ENCODE assay signal across 17 cellular contexts in the genomic region with DNA sequence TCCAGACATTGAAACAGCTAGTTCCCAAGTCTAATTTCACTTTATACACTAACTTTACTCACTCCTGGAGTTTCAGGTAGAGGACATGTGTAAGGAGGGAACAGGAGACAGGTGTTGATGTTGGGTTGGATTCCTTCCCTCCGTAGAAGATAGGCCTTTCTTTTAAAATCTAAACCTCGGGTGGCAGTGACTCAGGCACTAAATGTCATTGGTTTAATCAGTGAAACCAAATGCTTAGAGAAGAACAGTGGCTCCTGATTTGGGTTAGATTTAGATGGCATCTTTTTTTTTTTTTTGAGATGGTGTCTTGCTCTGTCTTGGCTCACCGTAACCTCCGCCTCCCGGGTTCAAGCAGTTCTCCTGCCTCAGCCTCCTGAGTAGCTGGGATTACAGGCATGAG. TPM values are rescaled to one million over a fixed set of nuclear protein-coding genes. Genes with fewer than 3 reads are reported as not detected.
A peak's percentile ranks its signal among the peaks of the same experiment; 100 is the strongest.
DNase-seq lines count a peak whose midpoint lies in the region; TF ChIP-seq lines count a peak whose summit lies in the region.
"Had no signal": no experiment of that assay in that cellular context is flagged by ENCODE, and none has a peak within 500 bp of the region (broad histone marks: within the 10 kb centered on the region; RNA-seq: fewer than 3 reads in every experiment).

No MANE protein-coding gene starts in this region.

- H3K79me2 ChIP-seq in smooth muscle cell (ENCODE audit: low read depth) = peaks cover 100% of the 10 kb centered on the region

- H3K27me3 ChIP-seq in smooth muscle cell (ENCODE audit: low read depth) = no peaks in the 10 kb centered on the region
- H3K27me3 ChIP-seq: colonic mucosa, testis had no signal

- no peaks in the 10 kb centered on the region for H3K9me3 ChIP-seq in smooth muscle cell (replicated peaks; ENCODE audit: low read depth)
- H3K9me3 ChIP-seq: colonic mucosa, mucosa of descending colon, testis had no signal

- H3K36me3 ChIP-seq in smooth muscle cell (ENCODE audit: low read depth) = no peaks in the 10 kb centered on the region
- H3K36me3 ChIP-seq: colonic mucosa had no signal

- H3K4me1 ChIP-seq in smooth muscle cell (ENCODE audit: low read depth) = peaks cover under 1% of the 10 kb centered on the region

- CTCF ChIA-PET in activated CD4-positive, alpha-beta memory T cell treated with anti-CD3 and anti-CD28 coated beads, Interleukin-2, amount 10 ng/mL, durations not matched to agents 7 days and 5 days (lab: Charles Lee) = no interaction called here

- TF ChIP-seq CTCF in smooth muscle cell (IDR thresholded peaks at IDR 0.05; ENCODE audit: borderline replicate concordance, insufficient read depth, poor library complexity, severe bottlenecking) = no peak
- TF ChIP-seq CTCF in progenitor cell of endocrine pancreas (IDR thresholded peaks at IDR 0.05; ENCODE audit: unreplicated experiment) = no peak

- H3K4me3 Mint-ChIP-seq in activated CD4-positive, alpha-beta T cell treated with anti-CD3 and anti-CD28 coated beads, Interleukin-2, amount 10 ng/mL, durations not matched to agents 24 days and 14 days = peak overlapping the region; percentile 67
- peak overlapping the region; percentile 22 for H3K4me3 Mint-ChIP-seq in activated CD4-positive, alpha-beta memory T cell treated with anti-CD3 and anti-CD28 coated beads, Interleukin-2, amount 10 ng/mL, durations not matched to agents 7 days and 5 days
- H3K4me3 Mint-ChIP-seq in progenitor cell of endocrine pancreas (ENCODE audit: low read depth) = no peak overlapping the region

- peaks cover 69% of the 10 kb centered on the region for H3K4me1 Mint-ChIP-seq in activated CD4-positive, alpha-beta T cell treated with anti-CD3 and anti-CD28 coated beads, Interleukin-2, amount 10 ng/mL, durations not matched to agents 24 days and 14 days
- peaks cover 83% of the 10 kb centered on the region for H3K4me1 Mint-ChIP-seq in activated CD4-positive, alpha-beta memory T cell treated with anti-CD3 and anti-CD28 coated beads, Interleukin-2, amount 10 ng/mL, durations not matched to agents 7 days and 5 days
- peaks cover 2% of the 10 kb centered on the region for H3K4me1 Mint-ChIP-seq in progenitor cell of endocrine pancreas (ENCODE audit: low read depth)

- H2AFZ ChIP-seq in smooth muscle cell (ENCODE audit: low read depth) = no peak overlapping the region

- no peak overlapping the region for H3K4me3 ChIP-seq in smooth muscle cell
- H3K4me3 ChIP-seq: colonic mucosa, mucosa of descending colon, testis had no signal

- no peak overlapping the region for H3K4me2 ChIP-seq in smooth muscle cell

- H3K27me3 Mint-ChIP-seq in activated CD4-positive, alpha-beta T cell treated with anti-CD3 and anti-CD28 coated beads, Interleukin-2, amount 10 ng/mL, durations not matched to agents 24 days and 14 days = no peaks in the 10 kb centered on the region
- H3K27me3 Mint-ChIP-seq in activated CD4-positive, alpha-beta memory T cell treated with anti-CD3 and anti-CD28 coated beads, Interleukin-2, amount 10 ng/mL, durations not matched to agents 7 days and 5 days = no peaks in the 10 kb centered on the region
- H3K27me3 Mint-ChIP-seq in progenitor cell of endocrine pancreas = no peaks in the 10 kb centered on the region

- peaks cover 13% of the 10 kb centered on the region for H3F3A ChIP-seq in smooth muscle cell (ENCODE audit: low read depth)

- no peak for DNase-seq in activated CD4-positive, alpha-beta T cell treated with anti-CD3 and anti-CD28 coated beads, Interleukin-2, amount 10 ng/mL, durations not matched to agents 24 days and 14 days
- DNase-seq in activated CD4-positive, alpha-beta T cell treated with anti-CD3 and anti-CD28 coated beads for 48 hours = no peak
- no peak for DNase-seq in activated CD4-positive, alpha-beta memory T cell treated with anti-CD3 and anti-CD28 coated beads, Interleukin-2, amount 10 ng/mL, durations not matched to agents 7 days and 5 days
- no peak for DNase-seq in epithelial cell of prostate (ENCODE audit: low read depth, low spot score)
- no peak for DNase-seq in smooth muscle cell (lab: John Stamatoyannopoulos, UW; ENCODE audit: unreplicated experiment)
- DNase-seq in KG1 (lab: John Stamatoyannopoulos, UW) = no peak
- DNase-seq in progenitor cell of endocrine pancreas (ENCODE audit: low spot score, unreplicated experiment) = no peak
- no peak for DNase-seq in HuH-7 (ENCODE audit: low spot score)
- DNase-seq: colonic mucosa; HCEC 1CT; KBM-7; kidney glomerular epithelial cell; mucosa of descending colon; NCI-H1417; NCI-H226; stimulated activated CD4-positive, alpha-beta T cell treated with anti-CD3 and anti-CD28 coated beads, Interleukin-15, amount 100 ng/mL, for 24 hours; testis had no signal

- peak overlapping the region; percentile 99 for H3K27ac ChIP-seq in epithelial cell of prostate
- peak overlapping the region; percentile 66 for H3K27ac ChIP-seq in smooth muscle cell (ENCODE audit: low read depth)
- H3K27ac ChIP-seq: colonic mucosa had no signal

- peaks cover 66% of the 10 kb centered on the region for H3K36me3 Mint-ChIP-seq in activated CD4-positive, alpha-beta T cell treated with anti-CD3 and anti-CD28 coated beads, Interleukin-2, amount 10 ng/mL, durations not matched to agents 24 days and 14 days (ENCODE audit: low read depth)
- H3K36me3 Mint-ChIP-seq in activated CD4-positive, alpha-beta memory T cell treated with anti-CD3 and anti-CD28 coated beads, Interleukin-2, amount 10 ng/mL, durations not matched to agents 7 days and 5 days (ENCODE audit: low read depth) = peaks cover 84% of the 10 kb centered on the region
- H3K36me3 Mint-ChIP-seq in progenitor cell of endocrine pancreas (ENCODE audit: insufficient read depth) = peaks cover 8% of the 10 kb centered on the region

- H3K27ac Mint-ChIP-seq in activated CD4-positive, alpha-beta T cell treated with anti-CD3 and anti-CD28 coated beads, Interleukin-2, amount 10 ng/mL, durations not matched to agents 24 days and 14 days = peak overlapping the region; percentile 87
- peak overlapping the region; percentile 65 for H3K27ac Mint-ChIP-seq in activated CD4-positive, alpha-beta memory T cell treated with anti-CD3 and anti-CD28 coated beads, Interleukin-2, amount 10 ng/mL, durations not matched to agents 7 days and 5 days
- no peak overlapping the region for H3K27ac Mint-ChIP-seq in progenitor cell of endocrine pancreas

- H4K20me1 ChIP-seq in smooth muscle cell (ENCODE audit: low read depth) = peaks cover 100% of the 10 kb centered on the region

- POLR2A ChIA-PET in activated CD4-positive, alpha-beta memory T cell treated with anti-CD3 and anti-CD28 coated beads, Interleukin-2, amount 10 ng/mL, durations not matched to agents 7 days and 5 days (lab: Charles Lee) = interaction anchor here (14.1 kb wide), 1 partner anchor 14 kb away, joined by 253 read pairs; no protein-coding TSS in a partner anchor

- H3K9me3 Mint-ChIP-seq in activated CD4-positive, alpha-beta T cell treated with anti-CD3 and anti-CD28 coated beads, Interleukin-2, amount 10 ng/mL, durations not matched to agents 24 days and 14 days = no peaks in the 10 kb centered on the region
- H3K9me3 Mint-ChIP-seq in activated CD4-positive, alpha-beta memory T cell treated with anti-CD3 and anti-CD28 coated beads, Interleukin-2, amount 10 ng/mL, durations not matched to agents 7 days and 5 days = no peaks in the 10 kb centered on the region
- no peaks in the 10 kb centered on the region for H3K9me3 Mint-ChIP-seq in progenitor cell of endocrine pancreas (ENCODE audit: low read depth)

- WGBS in smooth muscle cell (ENCODE audit: low lambda C conversion rate) = 83% methylated on average over 5 of the region's 5 CpGs

- intact Hi-C loops in activated CD4-positive, alpha-beta T cell treated with anti-CD3 and anti-CD28 coated beads, Interleukin-2, amount 10 ng/mL, durations not matched to agents 24 days and 14 days (cut with micrococcal nuclease) = no loop called here

- H3K9ac ChIP-seq in smooth muscle cell (ENCODE audit: low read depth) = no peak overlapping the region

RNA-seq across cellular contexts. Expression of a gene that starts 7.2 kb away (rescaled TPM):
- 417 and 440 TPM in 2 replicates for total RNA-seq in activated CD4-positive, alpha-beta T cell treated with anti-CD3 and anti-CD28 coated beads, Interleukin-2, amount 10 ng/mL, durations not matched to agents 24 days and 14 days
- total RNA-seq in activated CD4-positive, alpha-beta memory T cell treated with anti-CD3 and anti-CD28 coated beads, Interleukin-2, amount 10 ng/mL, durations not matched to agents 7 days and 5 days = 100 to 1,000 TPM; 890 to 908 TPM
- total RNA-seq in smooth muscle cell (362 and 390 TPM in 2 replicates), progenitor cell of endocrine pancreas (154 and 179 TPM in 2 replicates)
- 370 and 381 TPM in 2 replicates for polyA plus RNA-seq in smooth muscle cell

RNA-seq across cellular contexts. Expression of a gene that starts 49.3 kb away (rescaled TPM):
- 99.0 and 102 TPM in 2 replicates for total RNA-seq in activated CD4-positive, alpha-beta T cell treated with anti-CD3 and anti-CD28 coated beads, Interleukin-2, amount 10 ng/mL, durations not matched to agents 24 days and 14 days
- total RNA-seq in activated CD4-positive, alpha-beta memory T cell treated with anti-CD3 and anti-CD28 coated beads, Interleukin-2, amount 10 ng/mL, durations not matched to agents 7 days and 5 days = 10 to 100 TPM; 76.9 to 83.4 TPM
- total RNA-seq in smooth muscle cell (66.3 and 85.6 TPM in 2 replicates), progenitor cell of endocrine pancreas (64.6 and 67.3 TPM in 2 replicates)
- polyA plus RNA-seq in smooth muscle cell = 72.4 and 72.5 TPM in 2 replicates
